ENCODE assay signal across 8 cellular contexts in the genomic region with DNA sequence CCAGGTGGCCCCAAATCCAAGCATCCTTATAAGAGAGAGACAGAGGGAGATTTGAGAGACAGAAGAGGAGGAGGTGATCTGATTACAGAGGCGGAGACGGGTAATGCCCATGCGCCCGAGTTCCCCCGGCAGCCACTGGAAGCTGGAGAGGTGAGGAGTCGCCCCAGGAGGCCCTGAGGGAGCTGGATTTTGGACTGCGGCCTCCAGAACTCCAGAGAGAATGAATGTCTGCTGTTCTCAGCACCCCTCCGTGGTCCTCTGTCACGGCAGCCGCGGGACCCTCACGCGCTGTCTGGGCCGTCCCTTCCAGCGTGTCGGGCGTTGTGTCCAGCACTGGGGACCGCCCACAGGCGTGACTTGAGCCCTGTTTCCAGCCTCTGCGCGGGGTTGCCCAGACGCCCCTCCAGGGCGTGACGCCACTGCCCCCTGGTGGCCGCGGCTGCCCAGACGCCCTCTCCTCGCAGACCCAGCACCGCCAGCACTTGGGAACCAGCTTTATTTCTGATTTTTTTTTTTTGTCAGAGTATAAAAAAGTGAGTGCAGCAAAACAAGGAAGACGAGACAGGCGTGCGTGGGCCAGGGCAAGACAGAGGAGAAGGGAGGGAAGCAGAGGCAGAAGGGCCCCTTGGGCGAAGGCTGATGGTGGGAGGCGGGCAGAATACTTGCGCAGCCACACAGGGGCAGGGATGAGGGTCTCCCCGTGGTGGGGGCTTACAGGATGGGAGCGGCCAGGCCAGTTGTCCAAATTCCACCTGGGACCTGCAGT. TPM values are rescaled to one million over a fixed set of nuclear protein-coding genes. Genes with fewer than 3 reads are reported as not detected.
DNase-seq lines count a peak whose midpoint lies in the region; ATAC-seq and TF ChIP-seq lines count a peak whose summit lies in the region.

No MANE protein-coding gene starts in this region.

- H2AK9ac ChIP-seq in IMR-90 (replicated peaks; ENCODE audit: low read depth, low read length, poor library complexity), result peak overlapping the region; percentile 70

- TF ChIP-seq POLR2A in IMR-90 (IDR thresholded peaks at IDR 0.05; ENCODE audit: low read depth, low read length), result no peak
- no peak for TF ChIP-seq POLR2A in Peyer's patch (IDR thresholded peaks at IDR 0.05)

- TF ChIP-seq CTCF in IMR-90 (conservative IDR thresholded peaks at IDR 0.05; ENCODE audit: low read depth, low read length), result peak; percentile 98
- TF ChIP-seq CTCF in Peyer's patch (IDR thresholded peaks at IDR 0.05), result peak; percentile 92 to 100 (median 98)
- TF ChIP-seq CTCF in fibroblast of lung (conservative IDR thresholded peaks at IDR 0.05 in 1 of 2, IDR thresholded peaks at IDR 0.05 in 1 of 2; ENCODE audit: low read depth in 1 of 2, low read length in 2 of 2), result peak; percentile 77 to 85

- H3K27ac ChIP-seq in IMR-90 (ENCODE audit: insufficient read depth, low read length), result no peak overlapping the region; the same call in 1 of the 2 replicates
- peak overlapping the region in 2 of 4 donors; percentile 20 to 52 for H3K27ac ChIP-seq in Peyer's patch
- H3K27ac ChIP-seq in fibroblast of lung (ENCODE audit: insufficient read depth, low read length), result no peak overlapping the region
- H3K27ac ChIP-seq in naive thymus-derived CD4-positive, alpha-beta T cell (ENCODE audit: low read depth, low read length), result peak overlapping the region; percentile 35

- intact Hi-C loops in IMR-90 (cut with micrococcal nuclease), result loop anchor here (5.0 kb wide), 1 partner anchor 197 kb away; no protein-coding TSS in a partner anchor
- intact Hi-C loops in activated T-helper 2 cell treated with anti-CD3 and anti-CD28 coated beads, Interferon-gamma antibody, Interleukin-2, Interleukin-4, amounts not matched to agents 10 μg/mL and 5 μg/mL and 100 μg/mL, durations not matched to agents 14 hours and 24 hours and 36 hours (cut with micrococcal nuclease), result loop anchor here (1.0 to 10.0 kb wide), 3 partner anchors 109 to 436 kb away; partner anchors contain the start of genes ABHD16B, ARFRP1, TPD52L2 and ZGPAT
- intact Hi-C loops in naive thymus-derived CD4-positive, alpha-beta T cell (cut with micrococcal nuclease), result loop anchor here (1.0 to 5.0 kb wide), 11 partner anchors 18 to 702 kb away; partner anchors contain the start of genes ARFRP1 (in 2 of the 2), ARFGAP1 (in 1 of the 2), PTK6 (in 1 of the 2) and UCKL1 (in 1 of the 2)

- peak overlapping the region; percentile 54; the same call in 1 of the 3 replicates for H2BK15ac ChIP-seq in IMR-90 (ENCODE audit: low read depth, low read length)

- peak overlapping the region in 1 of 2 experiments; percentile 79; a peak in 1 of 4 replicates for H4K8ac ChIP-seq in IMR-90 (ENCODE audit: low read depth in 2 of 2, low read length in 2 of 2)

- peaks cover 3 to 4% of the 10 kb centered on the region in 2 experiments; a peak in 3 of 4 replicates for H3K79me1 ChIP-seq in IMR-90 (ENCODE audit: low read depth in 1 of 2, low read length in 2 of 2)

- H3K14ac ChIP-seq in IMR-90 (replicated peaks; ENCODE audit: low read depth, low read length), result no peak overlapping the region

- peak overlapping the region; percentile 12; the same call in 1 of the 2 replicates for H2BK20ac ChIP-seq in IMR-90 (ENCODE audit: low read depth, low read length)

- H2AFZ ChIP-seq in IMR-90 (replicated peaks; ENCODE audit: low read length, poor library complexity) (peak overlapping the region; percentile 99), fibroblast of lung (ENCODE audit: low read length) (peak overlapping the region; percentile 57)

- peaks cover 36% of the 10 kb centered on the region for H3K36me3 Mint-ChIP-seq in activated T-helper 2 cell treated with anti-CD3 and anti-CD28 coated beads, Interferon-gamma antibody, Interleukin-2, Interleukin-4, amounts not matched to agents 10 μg/mL and 5 μg/mL and 100 μg/mL, durations not matched to agents 14 hours and 24 hours and 36 hours (ENCODE audit: low read depth)
- H3K36me3 Mint-ChIP-seq in naive thymus-derived CD4-positive, alpha-beta T cell, result peaks cover 0 to 20% (median 3%) of the 10 kb centered on the region in 5 donors

- H3K4me3 Mint-ChIP-seq in activated T-helper 2 cell treated with anti-CD3 and anti-CD28 coated beads, Interferon-gamma antibody, Interleukin-2, Interleukin-4, amounts not matched to agents 10 μg/mL and 5 μg/mL and 100 μg/mL, durations not matched to agents 14 hours and 24 hours and 36 hours (ENCODE audit: low read depth), result no peak overlapping the region
- H3K4me3 Mint-ChIP-seq in naive thymus-derived CD4-positive, alpha-beta T cell, result peak overlapping the region in 5 of 10 donors; percentile 7 to 71 (median 36)
- peak overlapping the region in 1 of 2 donors; percentile 57 for H3K4me3 Mint-ChIP-seq in stimulated activated naive CD8-positive, alpha-beta T cell treated with anti-CD3 and anti-CD28 coated beads, Interleukin-15, amount 100 ng/mL, for 72 hours

- BruUV-seq in IMR-90 (replicated peaks; lab: Mats Ljungman, UMichigan), result no TSS peak

- 15% methylated on average over 19 of the region's 37 CpGs; no CpG with 5 or more reads in 1 of the 2 experiments for WGBS in IMR-90 (ENCODE audit: extremely low coverage in 2 of 2, insufficient read length in 1 of 2), 2 experiments

- H3K27me3 Mint-ChIP-seq in activated T-helper 2 cell treated with anti-CD3 and anti-CD28 coated beads, Interferon-gamma antibody, Interleukin-2, Interleukin-4, amounts not matched to agents 10 μg/mL and 5 μg/mL and 100 μg/mL, durations not matched to agents 14 hours and 24 hours and 36 hours (ENCODE audit: low read depth), result no peaks in the 10 kb centered on the region
- H3K27me3 Mint-ChIP-seq in naive thymus-derived CD4-positive, alpha-beta T cell, result peaks cover 0 to 2% (median 0%) of the 10 kb centered on the region in 5 donors
- H3K27me3 Mint-ChIP-seq in stimulated activated naive CD8-positive, alpha-beta T cell treated with anti-CD3 and anti-CD28 coated beads, Interleukin-15, amount 100 ng/mL, for 72 hours, result peaks cover 12% of the 10 kb centered on the region

- ATAC-seq in IMR-90 (ENCODE audit: low read depth), result peak; percentile 76
- peak; percentile 81 for ATAC-seq in naive thymus-derived CD4-positive, alpha-beta T cell
- no peak for ATAC-seq in stimulated activated naive CD8-positive, alpha-beta T cell treated with anti-CD3 and anti-CD28 coated beads, Interleukin-15, amount 100 ng/mL, for 72 hours

- H3K79me2 ChIP-seq in fibroblast of lung (ENCODE audit: control insufficient read depth, insufficient read depth, low read length), result peaks cover 4% of the 10 kb centered on the region

- H3K9me3 ChIP-seq in IMR-90 (ENCODE audit: control insufficient read depth, insufficient read depth, low read length) (no peaks in the 10 kb centered on the region), Peyer's patch (no peaks in the 10 kb centered on the region), fibroblast of lung (ENCODE audit: control insufficient read depth, insufficient read depth, low read depth, low read length) (no peaks in the 10 kb centered on the region)
- H3K9me3 ChIP-seq in naive thymus-derived CD4-positive, alpha-beta T cell (ENCODE audit: control insufficient read depth in 2 of 3, low read length in 3 of 3), result no peaks in the 10 kb centered on the region

- no peaks in the 10 kb centered on the region for H4K20me1 ChIP-seq in IMR-90 (ENCODE audit: insufficient read depth, low read length)
- H4K20me1 ChIP-seq in fibroblast of lung (ENCODE audit: control insufficient read depth, extremely low read depth, insufficient read depth, low read length), result no peaks in the 10 kb centered on the region

- peak; percentile 93 for DNase-seq in ELF-1 (ENCODE audit: low read depth, low spot score)
- DNase-seq in IMR-90, result peak; percentile 79
- DNase-seq in Peyer's patch, result peak; percentile 72 to 92 (median 91)
- peak; percentile 66 for DNase-seq in activated T-helper 2 cell treated with anti-CD3 and anti-CD28 coated beads, Interferon-gamma antibody, Interleukin-2, Interleukin-4, amounts not matched to agents 10 μg/mL and 5 μg/mL and 100 μg/mL, durations not matched to agents 14 hours and 24 hours and 36 hours (ENCODE audit: low spot score)
- peak; percentile 71 to 82 for DNase-seq in fibroblast of lung (ENCODE audit: low read depth in 2 of 2)
- DNase-seq in naive thymus-derived CD4-positive, alpha-beta T cell, result peak; percentile 59 to 89 (median 78)
- DNase-seq in stimulated activated naive CD8-positive, alpha-beta T cell treated with anti-CD3 and anti-CD28 coated beads, Interleukin-15, amount 100 ng/mL, for 72 hours, result peak; percentile 75 to 80
- no peak for DNase-seq in NK-92 (lab: John Stamatoyannopoulos, UW; ENCODE audit: unreplicated experiment)

- dilution Hi-C loops in IMR-90 (cut with HindIII; ENCODE audit: low sequenced_read_pairs, unreplicated experiment), result no loop called here

- H3K27ac Mint-ChIP-seq in activated T-helper 2 cell treated with anti-CD3 and anti-CD28 coated beads, Interferon-gamma antibody, Interleukin-2, Interleukin-4, amounts not matched to agents 10 μg/mL and 5 μg/mL and 100 μg/mL, durations not matched to agents 14 hours and 24 hours and 36 hours, result no peak overlapping the region
- peak overlapping the region; percentile 16 to 88 (median 71) for H3K27ac Mint-ChIP-seq in naive thymus-derived CD4-positive, alpha-beta T cell
- peak overlapping the region in 1 of 2 donors; percentile 54 for H3K27ac Mint-ChIP-seq in stimulated activated naive CD8-positive, alpha-beta T cell treated with anti-CD3 and anti-CD28 coated beads, Interleukin-15, amount 100 ng/mL, for 72 hours

- H3K18ac ChIP-seq in IMR-90 (ENCODE audit: low read depth, low read length), result no peak overlapping the region

- peak overlapping the region; percentile 45 for H3K4me3 ChIP-seq in IMR-90 (ENCODE audit: insufficient read depth, low read depth, low read length)
- peak overlapping the region in 2 of 4 donors; percentile 32 to 34 for H3K4me3 ChIP-seq in Peyer's patch
- peak overlapping the region; percentile 29 to 54 (median 42) for H3K4me3 ChIP-seq in fibroblast of lung (replicated peaks in 1 of 4; ENCODE audit: control extremely low read depth in 1 of 4, insufficient read depth in 1 of 4, low read depth in 3 of 4, low read length in 4 of 4)
- no peak overlapping the region for H3K4me3 ChIP-seq in naive thymus-derived CD4-positive, alpha-beta T cell (ENCODE audit: low read length)

- H3K4me1 ChIP-seq in IMR-90 (ENCODE audit: control insufficient read depth, insufficient read depth, low read length) (peaks cover 27% of the 10 kb centered on the region), Peyer's patch (peaks cover 0 to 24% (median 13%) of the 10 kb centered on the region in 4 donors), fibroblast of lung (ENCODE audit: control insufficient read depth, extremely low read depth, insufficient read depth, low read length) (peaks cover 17% of the 10 kb centered on the region)
- peaks cover 16 to 36% of the 10 kb centered on the region in 2 donors for H3K4me1 ChIP-seq in naive thymus-derived CD4-positive, alpha-beta T cell (ENCODE audit: control insufficient read depth in 2 of 2, insufficient read depth in 2 of 2, low read length in 2 of 2)

- peak overlapping the region; percentile 80 for H3K4me2 ChIP-seq in IMR-90 (ENCODE audit: low read depth, low read length)
- peak overlapping the region; percentile 76 for H3K4me2 ChIP-seq in fibroblast of lung (ENCODE audit: extremely low read depth, insufficient read depth, low read length)

- peak overlapping the region; percentile 7; the same call in 1 of the 2 replicates for H2BK120ac ChIP-seq in IMR-90 (ENCODE audit: low read depth, low read length)

- POLR2A ChIA-PET in IMR-90 (lab: Charles Lee; ENCODE audit: unreplicated experiment), result interaction anchor here (0.6 kb wide), 2 partner anchors 435 to 446 kb away, joined by 3 read pairs; no protein-coding TSS in a partner anchor
- POLR2A ChIA-PET in naive thymus-derived CD4-positive, alpha-beta T cell (lab: Charles Lee), result interaction anchor here (0.9 to 1.4 kb wide), 5 partner anchors 15 to 346 kb away, joined by 3 to 4 read pairs (median 4); no protein-coding TSS in a partner anchor

- no peak overlapping the region for H2BK5ac ChIP-seq in IMR-90 (ENCODE audit: low read depth, low read length, poor library complexity, severe bottlenecking)

- peaks cover 36% of the 10 kb centered on the region for H3K4me1 Mint-ChIP-seq in activated T-helper 2 cell treated with anti-CD3 and anti-CD28 coated beads, Interferon-gamma antibody, Interleukin-2, Interleukin-4, amounts not matched to agents 10 μg/mL and 5 μg/mL and 100 μg/mL, durations not matched to agents 14 hours and 24 hours and 36 hours (ENCODE audit: low read depth)
- peaks cover 34 to 63% (median 54%) of the 10 kb centered on the region in 7 donors for H3K4me1 Mint-ChIP-seq in naive thymus-derived CD4-positive, alpha-beta T cell
- peaks cover 70% of the 10 kb centered on the region for H3K4me1 Mint-ChIP-seq in stimulated activated naive CD8-positive, alpha-beta T cell treated with anti-CD3 and anti-CD28 coated beads, Interleukin-15, amount 100 ng/mL, for 72 hours

- in situ Hi-C loops in IMR-90 (cut with MboI; ENCODE audit: low sequenced_read_pairs), result loop anchor here (10.0 kb wide), 1 partner anchor 439 kb away; the partner anchor contains the start of gene PTK6

- H3K9me3 Mint-ChIP-seq in activated T-helper 2 cell treated with anti-CD3 and anti-CD28 coated beads, Interferon-gamma antibody, Interleukin-2, Interleukin-4, amounts not matched to agents 10 μg/mL and 5 μg/mL and 100 μg/mL, durations not matched to agents 14 hours and 24 hours and 36 hours, result no peaks in the 10 kb centered on the region
- H3K9me3 Mint-ChIP-seq in naive thymus-derived CD4-positive, alpha-beta T cell, result no peaks in the 10 kb centered on the region
- no peaks in the 10 kb centered on the region for H3K9me3 Mint-ChIP-seq in stimulated activated naive CD8-positive, alpha-beta T cell treated with anti-CD3 and anti-CD28 coated beads, Interleukin-15, amount 100 ng/mL, for 72 hours

- peak overlapping the region; percentile 4; the same call in 1 of the 2 replicates for H3K9ac ChIP-seq in IMR-90 (ENCODE audit: low read depth, low read length)
- H3K9ac ChIP-seq in fibroblast of lung (ENCODE audit: insufficient read depth, low read length), result no peak overlapping the region

- peak overlapping the region; percentile 32 for H3K4ac ChIP-seq in IMR-90 (ENCODE audit: low read depth, low read length)

- H4K91ac ChIP-seq in IMR-90 (ENCODE audit: insufficient read depth, low read depth, low read length), result peak overlapping the region; percentile 30; the same call in 1 of the 2 replicates

- H3K27me3 ChIP-seq in IMR-90 (ENCODE audit: control insufficient read depth, insufficient read depth, low read length) (no peaks in the 10 kb centered on the region), Peyer's patch (no peaks in the 10 kb centered on the region), fibroblast of lung (ENCODE audit: control insufficient read depth, insufficient read depth, low read length) (no peaks in the 10 kb centered on the region)
- no peaks in the 10 kb centered on the region for H3K27me3 ChIP-seq in naive thymus-derived CD4-positive, alpha-beta T cell (ENCODE audit: control insufficient read depth in 2 of 2, insufficient read depth in 2 of 2, low read length in 2 of 2)

- peaks cover 17% of the 10 kb centered on the region; the same call in 1 of the 2 replicates for H3K9me1 ChIP-seq in IMR-90 (ENCODE audit: insufficient read depth, low read length)

- CTCF ChIA-PET in IMR-90 (lab: Yijun Ruan, JAX), result interaction anchor here (0.6 to 0.9 kb wide), 4 partner anchors 17 to 436 kb away, joined by 3 to 5 read pairs (median 4); partner anchors contain the start of genes PTK6, TPD52L2 and UCKL1
- CTCF ChIA-PET in naive thymus-derived CD4-positive, alpha-beta T cell (lab: Charles Lee), result interaction anchor here (0.6 to 1.8 kb wide), 18 partner anchors 8 to 751 kb away, joined by 3 to 8 read pairs (median 3); partner anchors contain the start of genes OPRL1 and UCKL1

- no peak overlapping the region for H3K23ac ChIP-seq in IMR-90 (ENCODE audit: low read depth, low read length)

- TF ChIP-seq RAD21 in IMR-90 (IDR thresholded peaks at IDR 0.05; ENCODE audit: low read length), result peak; percentile 96

- peak overlapping the region; percentile 54 for H2AK5ac ChIP-seq in IMR-90 (ENCODE audit: low read depth, low read length)

- H4K5ac ChIP-seq in IMR-90 (ENCODE audit: low read depth, low read length), result no peak overlapping the region

- no peaks in the 10 kb centered on the region for H3K36me3 ChIP-seq in IMR-90 (ENCODE audit: control insufficient read depth, insufficient read depth, low read length)
- no peaks in the 10 kb centered on the region for H3K36me3 ChIP-seq in Peyer's patch
- H3K36me3 ChIP-seq in fibroblast of lung (ENCODE audit: control insufficient read depth, insufficient read depth, low read length), result no peaks in the 10 kb centered on the region
- peaks cover 0 to 14% (median 0%) of the 10 kb centered on the region in 3 experiments for H3K36me3 ChIP-seq in naive thymus-derived CD4-positive, alpha-beta T cell (ENCODE audit: control insufficient read depth in 2 of 3, insufficient read depth in 3 of 3, low read length in 3 of 3)

- H3K56ac ChIP-seq in IMR-90 (ENCODE audit: extremely low read depth, insufficient read depth, low read length), result no peak overlapping the region

RNA-seq across cellular contexts. Expression of gene ZNF512B, which starts 4.1 kb away (rescaled TPM):
- total RNA-seq in IMR-90 (2012; rRNA removed) (6.4 and 6.5 TPM in 2 replicates), Peyer's patch (1 to 10 TPM; 5.8 to 7.4 (median 6.4) TPM), fibroblast of lung (6.4 and 8.4 TPM in 2 replicates)
- polyA plus RNA-seq in IMR-90 (2012; rRNA removed) (15.6 and 15.9 TPM in 2 replicates), fibroblast of lung (3.5 and 3.7 TPM in 2 replicates)
- 7.2 and 13.4 TPM in 2 replicates for polyA plus RNA-seq in IMR-90 (2012; cell fraction: cytosol; rRNA removed)
- 50.2 and 83.0 TPM in 2 replicates for polyA plus RNA-seq in IMR-90 (2012; cell fraction: nucleus; rRNA removed; ENCODE audit: low replicate concordance)
- 26.2 and 27.0 TPM in 2 replicates for total RNA-seq in activated T-helper 2 cell treated with anti-CD3 and anti-CD28 coated beads, Interferon-gamma antibody, Interleukin-2, Interleukin-4, amounts not matched to agents 10 μg/mL and 5 μg/mL and 100 μg/mL, durations not matched to agents 14 hours and 24 hours and 36 hours
- polyA plus RNA-seq in fibroblast of lung (2012), result 12.4 and 12.9 TPM in 2 replicates
- 11.4 and 14.8 TPM in 2 replicates for polyA minus RNA-seq in fibroblast of lung (ENCODE audit: low replicate concordance)
- total RNA-seq in naive thymus-derived CD4-positive, alpha-beta T cell, result 10 to 100 TPM; 17.7 to 29.8 (median 26.3) TPM
- polyA plus RNA-seq in naive thymus-derived CD4-positive, alpha-beta T cell, result 1 to 10 TPM; 1.1 to 2.4 TPM

RNA-seq across cellular contexts. Expression of gene SAMD10, which starts 5.6 kb away (rescaled TPM):
- total RNA-seq in IMR-90 (2012; rRNA removed), result 0.54 and 0.56 TPM in 2 replicates
- polyA plus RNA-seq in IMR-90 (2012; rRNA removed), result 4.0 and 4.1 TPM in 2 replicates
- polyA plus RNA-seq in IMR-90 (2012; cell fraction: cytosol; rRNA removed), result 3.9 and 4.6 TPM in 2 replicates
- polyA plus RNA-seq in IMR-90 (2012; cell fraction: nucleus; rRNA removed; ENCODE audit: low replicate concordance), result 14.1 and 23.9 TPM in 2 replicates
- 10 to 100 TPM in 3 of 4 donors, 1 to 10 TPM in 1; 1.7 to 14.3 (median 11.1) TPM for total RNA-seq in Peyer's patch
- 23.4 and 25.3 TPM in 2 replicates for total RNA-seq in activated T-helper 2 cell treated with anti-CD3 and anti-CD28 coated beads, Interferon-gamma antibody, Interleukin-2, Interleukin-4, amounts not matched to agents 10 μg/mL and 5 μg/mL and 100 μg/mL, durations not matched to agents 14 hours and 24 hours and 36 hours
- total RNA-seq in fibroblast of lung, result 0.77 and 0.99 TPM in 2 replicates
- polyA plus RNA-seq in fibroblast of lung, result 0.37 and 0.86 TPM in 2 replicates
- polyA plus RNA-seq in fibroblast of lung (2012), result 1.2 and 3.3 TPM in 2 replicates
- 0.27 and 1.4 TPM in 2 replicates for polyA minus RNA-seq in fibroblast of lung (ENCODE audit: low replicate concordance)
- 10 to 100 TPM; 10.2 to 37.8 (median 22.7) TPM for total RNA-seq in naive thymus-derived CD4-positive, alpha-beta T cell
- polyA plus RNA-seq in naive thymus-derived CD4-positive, alpha-beta T cell, result 10 to 100 TPM; 11.5 to 14.2 TPM

RNA-seq across cellular contexts. Expression of gene PRPF6, which starts 7.1 kb away (rescaled TPM):
- total RNA-seq in IMR-90 (2012; rRNA removed), result 68.6 and 71.3 TPM in 2 replicates
- 38.5 and 43.5 TPM in 2 replicates for polyA plus RNA-seq in IMR-90 (2012; rRNA removed)
- polyA plus RNA-seq in IMR-90 (2012; cell fraction: cytosol; rRNA removed), result 32.3 and 36.0 TPM in 2 replicates
- polyA plus RNA-seq in IMR-90 (2012; cell fraction: nucleus; rRNA removed; ENCODE audit: low replicate concordance), result 27.2 and 30.1 TPM in 2 replicates
- total RNA-seq in Peyer's patch, result 10 to 100 TPM; 49.6 to 95.7 (median 64.2) TPM
- 68.9 and 70.3 TPM in 2 replicates for total RNA-seq in activated T-helper 2 cell treated with anti-CD3 and anti-CD28 coated beads, Interferon-gamma antibody, Interleukin-2, Interleukin-4, amounts not matched to agents 10 μg/mL and 5 μg/mL and 100 μg/mL, durations not matched to agents 14 hours and 24 hours and 36 hours
- 52.0 and 55.2 TPM in 2 replicates for total RNA-seq in fibroblast of lung
- 28.2 and 40.5 TPM in 2 replicates for polyA plus RNA-seq in fibroblast of lung
- 48.5 and 62.9 TPM in 2 replicates for polyA plus RNA-seq in fibroblast of lung (2012)
- polyA minus RNA-seq in fibroblast of lung (ENCODE audit: low replicate concordance), result 58.5 and 85.6 TPM in 2 replicates
- total RNA-seq in naive thymus-derived CD4-positive, alpha-beta T cell, result 10 to 100 TPM; 71.2 to 95.8 (median 82.9) TPM
- 100 to 1,000 TPM in 1 of 2 donors, 10 to 100 TPM in 1; 86.9 to 127 TPM for polyA plus RNA-seq in naive thymus-derived CD4-positive, alpha-beta T cell

RNA-seq across cellular contexts. Expression of gene UCKL1, which starts 17.6 kb away (rescaled TPM):
- total RNA-seq in IMR-90 (2012; rRNA removed) (16.7 and 18.3 TPM in 2 replicates), Peyer's patch (100 to 1,000 TPM in 3 of 4 donors, 10 to 100 TPM in 1; 70.4 to 189 (median 136) TPM), fibroblast of lung (20.8 and 27.9 TPM in 2 replicates)
- polyA plus RNA-seq in IMR-90 (2012; rRNA removed) (54.7 and 58.6 TPM in 2 replicates), fibroblast of lung (16.4 and 16.7 TPM in 2 replicates)
- polyA plus RNA-seq in IMR-90 (2012; cell fraction: cytosol; rRNA removed), result 19.8 and 55.6 TPM in 2 replicates
- polyA plus RNA-seq in IMR-90 (2012; cell fraction: nucleus; rRNA removed; ENCODE audit: low replicate concordance), result 178 and 412 TPM in 2 replicates
- 48.7 and 51.2 TPM in 2 replicates for total RNA-seq in activated T-helper 2 cell treated with anti-CD3 and anti-CD28 coated beads, Interferon-gamma antibody, Interleukin-2, Interleukin-4, amounts not matched to agents 10 μg/mL and 5 μg/mL and 100 μg/mL, durations not matched to agents 14 hours and 24 hours and 36 hours
- polyA plus RNA-seq in fibroblast of lung (2012), result 17.6 and 20.6 TPM in 2 replicates
- polyA minus RNA-seq in fibroblast of lung (ENCODE audit: low replicate concordance), result 16.2 and 19.7 TPM in 2 replicates
- total RNA-seq in naive thymus-derived CD4-positive, alpha-beta T cell, result 10 to 100 TPM; 42.0 to 49.0 (median 46.6) TPM
- polyA plus RNA-seq in naive thymus-derived CD4-positive, alpha-beta T cell, result 10 to 100 TPM; 20.5 to 33.0 TPM
